Comparison of ENCODE assay signal across 20 cellular contexts in genomic region chr20:61969806-61970205, GRCh38.
"Had no signal": no experiment of that assay in that cellular context is flagged by ENCODE, and none has a peak within 500 bp of the region (broad histone marks: within the 10 kb centered on the region; RNA-seq: fewer than 3 reads in every experiment).

No MANE protein-coding gene starts in this region.

- H3K4me3 ChIP-seq: heart right ventricle, hepatocyte, lower lobe of right lung, skin epidermis, suprapubic skin, thoracic aorta, tibial artery, uterus had no signal

- H3K79me2 ChIP-seq: hepatocyte, parathyroid adenoma had no signal

- H3K36me3 ChIP-seq: uterus had no signal

- H3K9ac ChIP-seq: parathyroid adenoma had no signal

- H3K27ac ChIP-seq: heart right ventricle, hepatocyte, lower lobe of right lung, parathyroid adenoma, skin epidermis, suprapubic skin, thoracic aorta, tibial artery, uterus had no signal

- H2AFZ ChIP-seq: hepatocyte, parathyroid adenoma had no signal

- H3K9me3 ChIP-seq: heart right ventricle, lower lobe of right lung, suprapubic skin, thoracic aorta, tibial artery, uterus had no signal

- H3K4me1 ChIP-seq: heart right ventricle, lower lobe of right lung, parathyroid adenoma, uterus had no signal

- DNase-seq: heart right ventricle; islet precursor cell; left ventricle myocardium superior; lower lobe of right lung; mammary epithelial cell; mesenchymal stem cell; naive thymus-derived CD8-positive, alpha-beta T cell; stimulated activated CD4-positive, alpha-beta T cell treated with anti-CD3 and anti-CD28 coated beads, Interleukin-4, amount 100 ng/mL, for 24 hours; stimulated activated naive CD4-positive, alpha-beta T cell; tibial artery; trophoblast cell; uterus had no signal

- H3K4me2 ChIP-seq: hepatocyte had no signal

- ATAC-seq: heart right ventricle; left lobe of liver; left ventricle myocardium superior; lower lobe of right lung; naive thymus-derived CD8-positive, alpha-beta T cell; right cardiac atrium; stimulated activated effector memory CD8-positive, alpha-beta T cell treated with anti-CD3 and anti-CD28 coated beads, Interleukin-12 subunit alpha, Interleukin-12 subunit beta, amount 100 ng/mL, for 72 hours had no signal

- H3K27me3 ChIP-seq: hepatocyte, uterus had no signal
